Comparison of ENCODE assay signal across 8 cellular contexts in the genomic region with DNA sequence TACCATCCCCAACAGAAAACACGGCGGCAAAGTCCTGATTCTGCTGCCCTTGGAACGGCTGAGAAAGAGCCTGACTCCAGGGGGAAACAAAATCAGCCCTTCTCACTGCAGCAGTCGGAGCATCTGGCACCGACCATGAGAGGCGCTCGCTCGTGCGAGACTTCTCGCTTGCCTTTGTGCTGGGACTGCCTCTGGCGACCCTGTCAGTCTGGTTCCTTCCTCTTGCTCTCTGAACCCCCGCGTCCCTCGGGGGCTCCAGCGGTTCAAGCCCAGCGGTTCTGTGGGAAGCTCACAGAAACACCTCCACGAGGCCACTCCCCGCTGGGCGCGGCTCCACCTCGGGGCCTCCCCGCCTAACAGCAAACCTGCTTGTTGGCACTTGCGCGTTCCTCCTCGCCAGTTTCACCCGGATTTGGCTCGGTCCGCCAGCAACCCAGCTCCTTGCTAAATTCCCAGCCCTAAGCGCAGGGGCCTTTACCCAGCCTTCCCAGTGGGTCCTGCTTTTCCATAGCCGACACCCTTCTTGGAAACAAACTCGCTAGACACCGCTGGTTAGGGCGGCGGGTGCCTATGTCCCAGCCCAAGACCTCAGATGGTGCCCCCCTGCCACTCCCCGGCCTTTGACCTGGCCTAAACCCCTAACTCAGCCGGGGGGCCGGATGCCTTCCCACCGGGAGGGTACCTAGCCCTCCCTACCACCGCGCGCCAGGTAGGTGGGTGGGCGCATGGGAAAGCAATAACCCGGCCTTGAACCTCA. TPM values are rescaled to one million over a fixed set of nuclear protein-coding genes. Genes with fewer than 3 reads are reported as not detected.
DNase-seq lines count a peak whose midpoint lies in the region; ATAC-seq and TF ChIP-seq lines count a peak whose summit lies in the region.

No MANE protein-coding gene starts in this region.

- 1% methylated on average over 43 of the region's 43 CpGs for WGBS in lower leg skin, 2 donors
- WGBS in thymus = 3% methylated on average over 43 of the region's 43 CpGs

- H3K4me1 Mint-ChIP-seq in CD4-positive, alpha-beta T cell (ENCODE audit: low read depth) = peaks cover 12% of the 10 kb centered on the region

- no peak overlapping the region for H3K4me3 Mint-ChIP-seq in CD4-positive, alpha-beta T cell

- DNase-seq in DMS153 treated with DMSO at 0.1 percent for 48 hours (lab: John Stamatoyannopoulos, UW; ENCODE audit: unreplicated experiment) (peak; percentile 45), HEK293T (ENCODE audit: extremely low spot score) (peak; percentile 54), NCI-H69 (lab: John Stamatoyannopoulos, UW) (peak; percentile 87), ecto neural progenitor cell (ENCODE audit: low spot score) (peak; percentile 83), lower leg skin (ENCODE audit: low spot score in 2 of 2) (peak; percentile 85 to 95)
- DNase-seq in CD4-positive, alpha-beta T cell = no peak

- POLR2A ChIA-PET in HEK293T (lab: Yijun Ruan, JAX) = interaction anchor here (1.2 kb wide), 1 partner anchor 135 kb away, joined by 4 read pairs; no protein-coding TSS in a partner anchor
- POLR2A ChIA-PET in CD4-positive, alpha-beta T cell (lab: Charles Lee) = no interaction called here

- TF ChIP-seq CTCF in lower leg skin (IDR thresholded peaks at IDR 0.05) = no peak
- no peak for TF ChIP-seq CTCF in CD4-positive, alpha-beta T cell (IDR thresholded peaks at IDR 0.05)

- no peak for TF ChIP-seq POLR2A in lower leg skin (IDR thresholded peaks at IDR 0.05)

- peaks cover 67% of the 10 kb centered on the region for H3K27me3 Mint-ChIP-seq in CD4-positive, alpha-beta T cell

- peaks cover 31% of the 10 kb centered on the region for H3K27me3 ChIP-seq in thymus (ENCODE audit: control insufficient read depth, insufficient read depth)
- H3K27me3 ChIP-seq in CD4-positive, alpha-beta T cell (ENCODE audit: control insufficient read depth, insufficient read depth, low read length) = peaks cover 50% of the 10 kb centered on the region

- intact Hi-C loops in lower leg skin (cut with DNase I; ENCODE audit: low total_unique reads) = loop anchor here (10.0 kb wide), 1 partner anchor 890 kb away; no protein-coding TSS in a partner anchor
- intact Hi-C loops in CD4-positive, alpha-beta T cell (cut with DNase I, micrococcal nuclease) = no loop called here

- ATAC-seq in CD4-positive, alpha-beta T cell (ENCODE audit: poor library complexity) = no peak
- no peak for ATAC-seq in HG02938 (IDR thresholded peaks at IDR 0.05; ENCODE audit: unreplicated experiment)

- H3K27ac ChIP-seq in thymus (ENCODE audit: low read depth) = peak overlapping the region; percentile 78
- no peak overlapping the region for H3K27ac ChIP-seq in CD4-positive, alpha-beta T cell (ENCODE audit: low read depth, low read length)

- no peaks in the 10 kb centered on the region for H3K36me3 ChIP-seq in thymus (ENCODE audit: control insufficient read depth, insufficient read depth)

- H3K27ac Mint-ChIP-seq in CD4-positive, alpha-beta T cell = no peak overlapping the region

- no peaks in the 10 kb centered on the region for H3K9me3 ChIP-seq in thymus (ENCODE audit: control insufficient read depth)
- H3K9me3 ChIP-seq in CD4-positive, alpha-beta T cell (ENCODE audit: control insufficient read depth, low read length) = no peaks in the 10 kb centered on the region

- H3K4me1 ChIP-seq in thymus (ENCODE audit: control insufficient read depth, insufficient read depth, low read length) = no peaks in the 10 kb centered on the region

- H3K4me3 ChIP-seq in lower leg skin (ENCODE audit: low read depth, poor library complexity, severe bottlenecking) (peak overlapping the region; percentile 81), thymus (ENCODE audit: low read length) (peak overlapping the region; percentile 29)

- no peaks in the 10 kb centered on the region for H3K9me3 Mint-ChIP-seq in CD4-positive, alpha-beta T cell

- CTCF ChIA-PET in HEK293T (lab: Yijun Ruan, JAX) = interaction anchor here (0.9 kb wide), 1 partner anchor 358 kb away, joined by 3 read pairs; no protein-coding TSS in a partner anchor
- CTCF ChIA-PET in CD4-positive, alpha-beta T cell (lab: Charles Lee) = no interaction called here

- no peaks in the 10 kb centered on the region for H3K36me3 Mint-ChIP-seq in CD4-positive, alpha-beta T cell (ENCODE audit: low read depth)

TF ChIP-seq in HEK293T, 16 proteins besides CTCF, POLR2A, EP300 and RAD21:
- TF ChIP-seq ARNT (IDR thresholded peaks at IDR 0.05) (no peak), SUZ12 (IDR thresholded peaks at IDR 0.05) (no peak), FOXM1 (IDR thresholded peaks at IDR 0.05; ENCODE audit: borderline replicate concordance) (no peak), TARDBP (IDR thresholded peaks at IDR 0.05) (no peak), SP1 (IDR thresholded peaks at IDR 0.05) (no peak), CTBP1 (IDR thresholded peaks at IDR 0.05; ENCODE audit: borderline replicate concordance) (no peak), HDGF (IDR thresholded peaks at IDR 0.05; ENCODE audit: borderline replicate concordance) (no peak), BHLHE40 (IDR thresholded peaks at IDR 0.05; ENCODE audit: borderline replicate concordance) (no peak), ELF4 (IDR thresholded peaks at IDR 0.05) (no peak), FOXA1 (IDR thresholded peaks at IDR 0.05) (no peak), L3MBTL2 (conservative IDR thresholded peaks at IDR 0.05) (no peak), NFRKB (IDR thresholded peaks at IDR 0.05) (no peak), LEF1 (IDR thresholded peaks at IDR 0.05; ENCODE audit: borderline replicate concordance) (no peak), FOXK2 (IDR thresholded peaks at IDR 0.05) (no peak), ZNF384 (IDR thresholded peaks at IDR 0.05) (no peak)
- TF ChIP-seq, protein P1, sequence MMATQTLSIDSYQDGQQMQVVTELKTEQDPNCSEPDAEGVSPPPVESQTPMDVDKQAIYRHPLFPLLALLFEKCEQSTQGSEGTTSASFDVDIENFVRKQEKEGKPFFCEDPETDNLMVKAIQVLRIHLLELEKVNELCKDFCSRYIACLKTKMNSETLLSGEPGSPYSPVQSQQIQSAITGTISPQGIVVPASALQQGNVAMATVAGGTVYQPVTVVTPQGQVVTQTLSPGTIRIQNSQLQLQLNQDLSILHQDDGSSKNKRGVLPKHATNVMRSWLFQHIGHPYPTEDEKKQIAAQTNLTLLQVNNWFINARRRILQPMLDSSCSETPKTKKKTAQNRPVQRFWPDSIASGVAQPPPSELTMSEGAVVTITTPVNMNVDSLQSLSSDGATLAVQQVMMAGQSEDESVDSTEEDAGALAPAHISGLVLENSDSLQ (IDR thresholded peaks at IDR 0.05) = no peak
TF ChIP-seq in HEK293T: peak in this region for 0.

RNA-seq across cellular contexts. Expression of a gene that starts 2.2 kb away (rescaled TPM):
- 10 to 100 TPM; 35.5 to 66.8 (median 47.6) TPM for total RNA-seq in lower leg skin
- 29.9 TPM for polyA plus RNA-seq in thymus
- total RNA-seq in CD4-positive, alpha-beta T cell = not detected

Comparison
In these comparisons a context has a peak if more than half of its experiments do, and no peak if none do; other contexts are left out.
1. DNase-seq: peak in DMS153 treated with DMSO at 0.1 percent for 48 hours (single experiment), HEK293T (single experiment), NCI-H69 (single experiment), ecto neural progenitor cell (single experiment) and lower leg skin (2 of 2); none in CD4-positive, alpha-beta T cell (0 of 10).
2. RNA of a gene that starts 2.2 kb away (total RNA-seq): 35.5 to 66.8 TPM in lower leg skin; not detected in CD4-positive, alpha-beta T cell; every median in the first group is over 10 times any median in the second.